ENCODE assay signal across 8 cellular contexts in the genomic region with DNA sequence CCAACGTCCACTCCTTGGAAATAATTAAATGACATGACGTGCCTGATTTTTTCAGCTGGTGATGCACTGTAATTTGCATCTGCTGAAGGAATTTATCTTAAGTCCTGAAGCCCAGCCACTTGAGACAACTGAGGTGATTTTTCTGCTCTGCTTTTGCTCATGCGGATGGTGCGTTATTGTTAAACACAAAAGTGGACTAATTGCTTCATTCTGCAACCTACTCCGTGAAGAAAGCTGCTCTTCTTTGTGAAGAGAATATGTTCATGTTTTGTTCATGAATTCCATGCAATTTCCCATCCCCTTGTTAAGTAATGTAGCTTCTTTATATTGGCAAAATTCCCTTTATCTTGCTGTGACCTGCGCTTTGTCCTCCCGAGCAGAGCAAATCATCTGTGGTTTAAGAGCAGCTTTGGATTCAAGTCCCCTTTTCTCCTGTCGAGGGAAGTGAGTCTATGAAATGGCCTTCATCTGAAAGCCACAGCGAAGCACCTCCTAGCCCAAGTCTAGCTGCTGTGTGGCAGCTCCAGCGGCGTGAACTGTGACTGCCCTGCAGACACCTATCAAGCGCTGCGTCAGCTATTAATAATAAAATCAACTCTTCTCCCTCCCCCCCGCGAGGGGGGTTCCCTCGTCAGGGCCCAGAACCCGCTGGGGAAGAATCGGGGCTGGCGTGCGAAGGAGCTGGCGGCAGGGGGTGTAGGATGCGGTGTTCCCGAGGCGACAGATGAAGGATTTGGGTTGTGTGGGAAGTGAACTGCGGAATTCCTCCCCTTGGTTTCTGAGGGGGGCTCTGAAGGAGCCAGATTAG. TPM values are rescaled to one million over a fixed set of nuclear protein-coding genes. Genes with fewer than 3 reads are reported as not detected.
DNase-seq lines count a peak whose midpoint lies in the region; ATAC-seq and TF ChIP-seq lines count a peak whose summit lies in the region.

No MANE protein-coding gene starts in this region.

- H3K27ac ChIP-seq in endodermal cell (ENCODE audit: low read depth, low read length), result peak overlapping the region; percentile 89

- H3K27ac Mint-ChIP-seq in endodermal cell, result peak overlapping the region; percentile 35

- in situ Hi-C loops in G401 (cut with HindIII; ENCODE audit: low sequenced_read_pairs), result loop anchor here (10.0 kb wide), 1 partner anchor 105 kb away; no protein-coding TSS in a partner anchor

- TF ChIP-seq CTCF in endodermal cell (conservative IDR thresholded peaks at IDR 0.05), result peak; percentile 30

- H3K4me1 ChIP-seq in endodermal cell (ENCODE audit: control insufficient read depth, insufficient read depth, low read length), result peaks cover 4% of the 10 kb centered on the region
- H3K4me1 ChIP-seq in mononuclear cell (ENCODE audit: insufficient read depth, low read length), result peaks cover 35% of the 10 kb centered on the region

- H3K9me3 ChIP-seq in endodermal cell (ENCODE audit: control insufficient read depth, low read length), result no peaks in the 10 kb centered on the region
- H3K9me3 ChIP-seq in mononuclear cell (ENCODE audit: low read depth, low read length), result no peaks in the 10 kb centered on the region

- peak overlapping the region; percentile 65 for H3K9ac ChIP-seq in endodermal cell (ENCODE audit: extremely low read depth, low read length, poor library complexity, severe bottlenecking)

- peak overlapping the region; percentile 74 for H3K4me3 ChIP-seq in endodermal cell (ENCODE audit: low read length)
- peak overlapping the region; percentile 65 for H3K4me3 ChIP-seq in mononuclear cell (ENCODE audit: low read length)

- peak overlapping the region; percentile 91 for H3K4me3 Mint-ChIP-seq in endodermal cell

- H3K9me3 Mint-ChIP-seq in endodermal cell, result no peaks in the 10 kb centered on the region

- peaks cover 8% of the 10 kb centered on the region for H3K27me3 Mint-ChIP-seq in endodermal cell (ENCODE audit: insufficient read depth)

- peaks cover 39% of the 10 kb centered on the region for H3K4me1 Mint-ChIP-seq in endodermal cell

- peak; percentile 78 for DNase-seq in G401 (ENCODE audit: low spot score)
- peak; percentile 48 for DNase-seq in HCEC 1CT
- DNase-seq in NCI-H1694 treated with DMSO at 0.1 percent for 48 hours (lab: John Stamatoyannopoulos, UW), result peak; percentile 47
- DNase-seq in activated CD4-positive, alpha-beta T cell treated with anti-CD3 and anti-CD28 coated beads, Interleukin-2, amount 50 U/mL, for 4 hours, result peak; percentile 60 to 63
- peak; percentile 87 for DNase-seq in endodermal cell
- DNase-seq in stimulated activated CD8-positive, alpha-beta memory T cell treated with anti-CD3 and anti-CD28 coated beads, Interleukin-7, amount 100 ng/mL, for 24 hours (ENCODE audit: low read depth), result peak; percentile 21

- H3K27me3 ChIP-seq in endodermal cell (ENCODE audit: control insufficient read depth, insufficient read depth, low read length, poor library complexity, severe bottlenecking) (no peaks in the 10 kb centered on the region), mononuclear cell (ENCODE audit: insufficient read depth, low read length) (no peaks in the 10 kb centered on the region)

- H3K36me3 ChIP-seq in endodermal cell (ENCODE audit: control insufficient read depth, insufficient read depth, low read length), result peaks cover 28% of the 10 kb centered on the region

- no peak for ATAC-seq in GM21737 (IDR thresholded peaks at IDR 0.05; ENCODE audit: unreplicated experiment)

- whole genome bisulfite sequencing in endodermal cell (ENCODE audit: insufficient coverage in 1 of 2, insufficient read length in 1 of 2), 2 experiments, result 20 to 55% methylated on average over 8 to 25 of the region's 25 CpGs

- peaks cover 22% of the 10 kb centered on the region for H3K36me3 Mint-ChIP-seq in endodermal cell (ENCODE audit: low read depth)

RNA-seq across cellular contexts. Expression of a gene that starts 0.9 kb away (rescaled TPM):
- 15.1 and 20.3 TPM in 2 replicates for total RNA-seq in G401 (2014; rRNA removed; shearing (Covaris generic))
- total RNA-seq in endodermal cell, result 100 to 1,000 TPM; 151 to 235 TPM
- 164 TPM for polyA plus RNA-seq in endodermal cell (2013, experiment 1 of 2)
- polyA plus RNA-seq in endodermal cell (2013, experiment 2 of 2), result 164 TPM
- 71.7 TPM for total RNA-seq in mononuclear cell

Comparison
In these comparisons a context has a peak if more than half of its experiments do, and no peak if none do; other contexts are left out.
1. DNase-seq: peak in every context shown above with its lines; median percentile 87 in endodermal cell; 78 in G401; 62 in activated CD4-positive, alpha-beta T cell treated with anti-CD3 and anti-CD28 coated beads, Interleukin-2, amount 50 U/mL, for 4 hours; 48 in HCEC 1CT; 47 in NCI-H1694 treated with DMSO at 0.1 percent for 48 hours; 21 in stimulated activated CD8-positive, alpha-beta memory T cell treated with anti-CD3 and anti-CD28 coated beads, Interleukin-7, amount 100 ng/mL, for 24 hours.